In genomic region chr6:17962436-17963031, GRCh38 we compare ENCODE assay signal across 9 cellular contexts. TPM values are rescaled to one million over a fixed set of nuclear protein-coding genes. Genes with fewer than 3 reads are reported as not detected.
DNase-seq lines count a peak whose midpoint lies in the region; ATAC-seq and TF ChIP-seq lines count a peak whose summit lies in the region.
"Had no signal": no experiment of that assay in that cellular context is flagged by ENCODE, and none has a peak within 500 bp of the region (broad histone marks: within the 10 kb centered on the region; RNA-seq: fewer than 3 reads in every experiment).

No MANE protein-coding gene starts in this region.

- no peaks in the 10 kb centered on the region for H3K27me3 ChIP-seq in BJ (ENCODE audit: control insufficient read depth, insufficient read depth, low read length)
- H3K27me3 ChIP-seq: dorsolateral prefrontal cortex had no signal

- H3K27me3 Mint-ChIP-seq in dendritic cell treated with granulocyte-macrophage colony-stimulating factor and Interleukin-4, amounts not matched to agents 40 ng/mL and 50 ng/mL, for 4 days = no peaks in the 10 kb centered on the region

- no peak for TF ChIP-seq CTCF in BJ (IDR thresholded peaks at IDR 0.05; ENCODE audit: insufficient read depth, low read depth, low read length)

- H3K27ac ChIP-seq in mesodermal cell (ENCODE audit: low read depth, low read length, severe bottlenecking) = peak overlapping the region; percentile 58

- CTCF ChIA-PET in BJ (lab: Yijun Ruan, JAX) = interaction anchor here (0.7 to 1.2 kb wide), 3 partner anchors 47 to 175 kb away, joined by 3 read pairs; no protein-coding TSS in a partner anchor

- H3K9me3 Mint-ChIP-seq in dendritic cell treated with granulocyte-macrophage colony-stimulating factor and Interleukin-4, amounts not matched to agents 40 ng/mL and 50 ng/mL, for 4 days = no peaks in the 10 kb centered on the region

- WGBS in mesodermal cell (ENCODE audit: insufficient coverage in 2 of 2), 2 experiments = 78 to 88% methylated on average over 4 to 5 of the region's 6 CpGs

- H3K4me3 ChIP-seq in BJ (ENCODE audit: low read depth, low read length) = no peak overlapping the region
- no peak overlapping the region for H3K4me3 ChIP-seq in mesodermal cell (ENCODE audit: extremely low read depth, insufficient read depth, low read length, poor library complexity, severe bottlenecking)
- H3K4me3 ChIP-seq: dorsolateral prefrontal cortex had no signal

- H3K9me3 ChIP-seq in mesodermal cell (ENCODE audit: control insufficient read depth, low read length) = no peaks in the 10 kb centered on the region

- peaks cover 18% of the 10 kb centered on the region for H3K4me1 Mint-ChIP-seq in dendritic cell treated with granulocyte-macrophage colony-stimulating factor and Interleukin-4, amounts not matched to agents 40 ng/mL and 50 ng/mL, for 4 days (ENCODE audit: low read depth)

- no peak overlapping the region for H3K4me3 Mint-ChIP-seq in dendritic cell treated with granulocyte-macrophage colony-stimulating factor and Interleukin-4, amounts not matched to agents 40 ng/mL and 50 ng/mL, for 4 days

- DNase-seq in BJ (ENCODE audit: low read depth) (peak; percentile 92), NCI-H510A treated with DMSO at 0.1 percent for 48 hours (lab: John Stamatoyannopoulos, UW) (peak; percentile 2), SW 1271 (lab: John Stamatoyannopoulos, UW) (no peak), DMS79 (lab: John Stamatoyannopoulos, UW) (no peak), retina (no peak)

- peaks cover 8% of the 10 kb centered on the region for H3K36me3 Mint-ChIP-seq in dendritic cell treated with granulocyte-macrophage colony-stimulating factor and Interleukin-4, amounts not matched to agents 40 ng/mL and 50 ng/mL, for 4 days (ENCODE audit: low read depth)

- intact Hi-C loops in dendritic cell treated with granulocyte-macrophage colony-stimulating factor and Interleukin-4, amounts not matched to agents 40 ng/mL and 50 ng/mL, for 4 days (cut with micrococcal nuclease) = no loop called here

- ATAC-seq in GM21619 (IDR thresholded peaks at IDR 0.05; ENCODE audit: unreplicated experiment) = no peak

- H3K36me3 ChIP-seq in BJ (ENCODE audit: control insufficient read depth, insufficient read depth, low read length) (no peaks in the 10 kb centered on the region), mesodermal cell (ENCODE audit: control insufficient read depth, insufficient read depth, low read length) (peaks cover 4% of the 10 kb centered on the region)

- peak overlapping the region; percentile 38 for H3K27ac Mint-ChIP-seq in dendritic cell treated with granulocyte-macrophage colony-stimulating factor and Interleukin-4, amounts not matched to agents 40 ng/mL and 50 ng/mL, for 4 days

- H3K4me1 ChIP-seq in mesodermal cell (ENCODE audit: control insufficient read depth, insufficient read depth, low read length, poor library complexity, severe bottlenecking) = peaks cover 20% of the 10 kb centered on the region

- POLR2A ChIA-PET in BJ (lab: Charles Lee) = interaction anchor here (0.5 to 0.6 kb wide), 2 partner anchors 44 to 351 kb away, joined by 4 to 5 read pairs; no protein-coding TSS in a partner anchor

RNA-seq across cellular contexts. Expression of gene KIF13A, which starts 24.9 kb away (rescaled TPM):
- polyA plus RNA-seq in BJ (2011; rRNA removed) = 41.4 and 47.9 TPM in 2 replicates
- polyA minus RNA-seq in BJ (2011; rRNA and poly(A)+ RNA removed) = 49.0 and 52.4 TPM in 2 replicates
- polyA plus RNA-seq in mesodermal cell (2013, experiment 1 of 2) = 21.4 TPM
- 21.8 TPM for polyA plus RNA-seq in mesodermal cell (2013, experiment 2 of 2)

Comparison
In these comparisons a context has a peak if more than half of its experiments do, and no peak if none do; other contexts are left out.
1. DNase-seq: peak in BJ (single experiment) and NCI-H510A treated with DMSO at 0.1 percent for 48 hours (single experiment); none in SW 1271 (0 of 2), DMS79 (single experiment) and retina (single experiment).